Comparison of ENCODE assay signal across 9 cellular contexts in the genomic region with DNA sequence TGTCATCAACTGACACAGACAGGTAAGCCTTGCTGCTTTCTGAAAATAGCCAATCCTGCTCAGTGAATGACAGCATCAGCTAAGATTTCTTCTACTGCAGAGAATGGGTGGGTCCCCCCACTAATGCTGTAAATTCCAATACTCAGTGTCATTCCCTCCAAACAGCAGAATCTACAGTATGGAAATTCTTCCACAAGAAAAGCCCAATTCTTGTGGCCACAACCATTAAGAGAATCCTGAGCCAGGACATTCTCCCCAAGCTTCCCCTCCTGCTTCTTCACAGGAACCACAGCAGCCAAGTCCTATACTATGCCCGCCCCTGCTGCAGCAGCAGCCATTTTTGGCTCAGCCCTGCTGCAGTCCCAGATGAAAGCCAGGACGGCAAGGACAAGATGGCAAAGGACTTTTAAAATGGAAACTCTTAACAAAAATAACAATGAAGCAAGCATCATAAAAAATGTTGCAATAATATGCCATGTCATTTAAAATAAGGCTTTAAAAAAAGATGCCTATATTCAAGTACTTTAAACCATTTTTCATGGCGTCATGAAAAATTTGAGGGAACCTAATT. TPM values are rescaled to one million over a fixed set of nuclear protein-coding genes. Genes with fewer than 3 reads are reported as not detected.
DNase-seq lines count a peak whose midpoint lies in the region; ATAC-seq, FAIRE-seq and TF ChIP-seq lines count a peak whose summit lies in the region.
"Had no signal": no experiment of that assay in that cellular context is flagged by ENCODE, and none has a peak within 500 bp of the region (broad histone marks: within the 10 kb centered on the region; RNA-seq: fewer than 3 reads in every experiment).

No MANE protein-coding gene starts in this region.

- H3K27me3 ChIP-seq in lung (ENCODE audit: control insufficient read depth, insufficient read depth) (no peaks in the 10 kb centered on the region), upper lobe of left lung (no peaks in the 10 kb centered on the region)
- H3K27me3 ChIP-seq: BLaER1 treated with 17β-estradiol and CSF1 and Interleukin-3, amounts not matched to agents 10 nM and 100 nM had no signal

- H3K9me3 ChIP-seq in lung (ENCODE audit: control insufficient read depth in 2 of 2, insufficient read depth in 1 of 2, low read length in 1 of 2): no peaks in the 10 kb centered on the region
- no peaks in the 10 kb centered on the region for H3K9me3 ChIP-seq in upper lobe of left lung
- H3K9me3 ChIP-seq: BLaER1 treated with 17β-estradiol and CSF1 and Interleukin-3, amounts not matched to agents 10 nM and 100 nM had no signal

- no peak overlapping the region for H3K4me3 Mint-ChIP-seq in activated CD8-positive, alpha-beta T cell treated with anti-CD3 and anti-CD28 coated beads for 36 hours

- TF ChIP-seq POLR2A in upper lobe of left lung (IDR thresholded peaks at IDR 0.05) (no peak), GM12891 (IDR thresholded peaks at IDR 0.05; ENCODE audit: low read depth, low read length) (no peak)

- POLR2A ChIA-PET in activated CD8-positive, alpha-beta T cell treated with anti-CD3 and anti-CD28 coated beads for 36 hours (lab: Charles Lee): interaction anchor here (0.5 to 1.0 kb wide), 2 partner anchors 17 to 58 kb away, joined by 4 to 5 read pairs; no protein-coding TSS in a partner anchor

- CTCF ChIA-PET in activated CD8-positive, alpha-beta T cell treated with anti-CD3 and anti-CD28 coated beads for 36 hours (lab: Charles Lee): interaction anchor here (1.5 kb wide), 1 partner anchor 32 kb away, joined by 3 read pairs; no protein-coding TSS in a partner anchor

- ATAC-seq in lung (ENCODE audit: insufficient read depth, low FRiP score): peak; percentile 27
- ATAC-seq in upper lobe of left lung (ENCODE audit: low FRiP score in 2 of 2): peak in 1 of 2 donors; percentile 77
- ATAC-seq in activated CD8-positive, alpha-beta T cell treated with anti-CD3 and anti-CD28 coated beads for 36 hours: no peak
- no peak for ATAC-seq in HG02571 (IDR thresholded peaks at IDR 0.05; ENCODE audit: unreplicated experiment)

- intact Hi-C loops in activated CD8-positive, alpha-beta T cell treated with anti-CD3 and anti-CD28 coated beads for 36 hours (cut with micrococcal nuclease): no loop called here

- DNase-seq in NCI-H2227 (lab: John Stamatoyannopoulos, UW; ENCODE audit: unreplicated experiment): peak; percentile 22
- DNase-seq in NCI-H2227 treated with DMSO at 0.1 percent for 48 hours (lab: John Stamatoyannopoulos, UW): no peak
- DNase-seq in choroid plexus epithelial cell (ENCODE audit: low read depth): peak; percentile 92
- DNase-seq in lung (ENCODE audit: low spot score): no peak
- no peak for DNase-seq in upper lobe of left lung
- no peak for DNase-seq in activated CD8-positive, alpha-beta T cell treated with anti-CD3 and anti-CD28 coated beads for 36 hours
- no peak for DNase-seq in GM12891 (ENCODE audit: insufficient read length, low spot score)

- no peaks in the 10 kb centered on the region for H3K9me3 Mint-ChIP-seq in activated CD8-positive, alpha-beta T cell treated with anti-CD3 and anti-CD28 coated beads for 36 hours

- H3K4me1 ChIP-seq in lung (ENCODE audit: control insufficient read depth in 2 of 2, insufficient read depth in 2 of 2, low read length in 2 of 2) (peaks cover 0 to 18% of the 10 kb centered on the region in 2 donors), upper lobe of left lung (peaks cover 7 to 18% (median 11%) of the 10 kb centered on the region in 4 donors)

- no peak for TF ChIP-seq EP300 in upper lobe of left lung (IDR thresholded peaks at IDR 0.05)

- H3K27me3 Mint-ChIP-seq in activated CD8-positive, alpha-beta T cell treated with anti-CD3 and anti-CD28 coated beads for 36 hours: no peaks in the 10 kb centered on the region

- 56 to 64% methylated on average over 3 of the region's 3 CpGs for WGBS in lung, 2 donors
- WGBS in upper lobe of left lung, 2 donors: 67 to 69% methylated on average over 3 of the region's 3 CpGs

- H3K27ac Mint-ChIP-seq in activated CD8-positive, alpha-beta T cell treated with anti-CD3 and anti-CD28 coated beads for 36 hours: no peak overlapping the region

- FAIRE-seq in GM12891 (lab: Jason Lieb, UNC): no peak

- no peak overlapping the region for H3K4me3 ChIP-seq in choroid plexus epithelial cell (ENCODE audit: low read depth, low read length)
- H3K4me3 ChIP-seq in lung: no peak overlapping the region
- H3K4me3 ChIP-seq in upper lobe of left lung: no peak overlapping the region
- H3K4me3 ChIP-seq: BLaER1 treated with 17β-estradiol and CSF1 and Interleukin-3, amounts not matched to agents 10 nM and 100 nM had no signal

- H3K4me1 Mint-ChIP-seq in activated CD8-positive, alpha-beta T cell treated with anti-CD3 and anti-CD28 coated beads for 36 hours (ENCODE audit: low read depth): peaks cover 3% of the 10 kb centered on the region

- H3K27ac ChIP-seq in lung (ENCODE audit: low read depth in 1 of 2, low read length in 1 of 2) (peak overlapping the region in 1 of 2 donors; percentile 68), upper lobe of left lung (peak overlapping the region in 3 of 4 donors; percentile 15 to 33 (median 28))

- H3K36me3 Mint-ChIP-seq in activated CD8-positive, alpha-beta T cell treated with anti-CD3 and anti-CD28 coated beads for 36 hours (ENCODE audit: low read depth): peaks cover 19% of the 10 kb centered on the region

- peaks cover 0 to 2% of the 10 kb centered on the region in 2 donors for H3K36me3 ChIP-seq in lung (ENCODE audit: control insufficient read depth in 2 of 2, insufficient read depth in 2 of 2, low read length in 2 of 2)
- peaks cover 0 to 16% (median 6%) of the 10 kb centered on the region in 4 donors for H3K36me3 ChIP-seq in upper lobe of left lung

- TF ChIP-seq CTCF in choroid plexus epithelial cell (conservative IDR thresholded peaks at IDR 0.05; ENCODE audit: low read depth, low read length) (no peak), lung (IDR thresholded peaks at IDR 0.05; ENCODE audit: control extremely low read depth, extremely low read depth) (no peak), upper lobe of left lung (IDR thresholded peaks at IDR 0.05) (no peak)
- no peak for TF ChIP-seq CTCF in activated CD8-positive, alpha-beta T cell treated with anti-CD3 and anti-CD28 coated beads for 36 hours (IDR thresholded peaks at IDR 0.05)

TF ChIP-seq in GM12891, 5 proteins besides CTCF, POLR2A, EP300 and RAD21:
- TF ChIP-seq PAX5 (IDR thresholded peaks at IDR 0.05; ENCODE audit: insufficient read depth, low read length, severe bottlenecking): no peak

RNA-seq across cellular contexts. Expression of gene EIF4G3, which starts 26.8 kb away (rescaled TPM):
- total RNA-seq in lung: 10 to 100 TPM; 46.5 to 59.8 TPM
- 10 to 100 TPM; 16.5 to 20.2 TPM for polyA plus RNA-seq in lung
- 10 to 100 TPM; 23.7 to 75.4 (median 38.3) TPM for total RNA-seq in upper lobe of left lung
- total RNA-seq in activated CD8-positive, alpha-beta T cell treated with anti-CD3 and anti-CD28 coated beads for 36 hours: 10 to 100 TPM; 48.2 to 48.4 TPM
- 23.3 TPM for polyA plus RNA-seq in GM12891 (2012; ENCODE audit: low read depth, missing spikeins)

Comparison
In these comparisons a context has a peak if more than half of its experiments do, and no peak if none do; other contexts are left out.
1. DNase-seq: peak in NCI-H2227 (single experiment) and choroid plexus epithelial cell (single experiment); none in NCI-H2227 treated with DMSO at 0.1 percent for 48 hours (single experiment), lung (single experiment), upper lobe of left lung (0 of 2), activated CD8-positive, alpha-beta T cell treated with anti-CD3 and anti-CD28 coated beads for 36 hours (single experiment) and GM12891 (single experiment).